ENCODE assay signal across 25 cellular contexts in genomic region chr2:217288472-217289063, GRCh38.
DNase-seq lines count a peak whose midpoint lies in the region; ATAC-seq, FAIRE-seq and TF ChIP-seq lines count a peak whose summit lies in the region.
"Had no signal": no experiment of that assay in that cellular context is flagged by ENCODE, and none has a peak within 500 bp of the region (broad histone marks: within the 10 kb centered on the region; RNA-seq: fewer than 3 reads in every experiment).

No MANE protein-coding gene starts in this region.

- no peak overlapping the region for H3K9ac ChIP-seq in H9 (ENCODE audit: extremely low read depth, insufficient read length, low read length)
- H3K9ac ChIP-seq in mesendoderm (ENCODE audit: low read length): no peak overlapping the region
- H3K9ac ChIP-seq: SK-N-SH had no signal

- H4K91ac ChIP-seq in H9 (ENCODE audit: insufficient read length, low read depth, low read length): no peak overlapping the region

- no peak overlapping the region for H3K56ac ChIP-seq in H9 (ENCODE audit: insufficient read length, low read depth, low read length)
- no peak overlapping the region for H3K56ac ChIP-seq in mesendoderm (ENCODE audit: low read length)

- no peaks in the 10 kb centered on the region for H3K23me2 ChIP-seq in H9 (ENCODE audit: insufficient read length, low read depth, low read length, poor library complexity, severe bottlenecking)

- H3K27me3 Mint-ChIP-seq in H9 (ENCODE audit: low read depth) (peaks cover 47% of the 10 kb centered on the region), WTC11 (ENCODE audit: low read depth) (peaks cover 34% of the 10 kb centered on the region), immature natural killer cell (ENCODE audit: low read depth in 3 of 3) (peaks cover 0 to 5% (median 3%) of the 10 kb centered on the region in 3 donors)
- H3K27me3 Mint-ChIP-seq: CD4-positive, alpha-beta T cell had no signal

- no peak overlapping the region for H2BK5ac ChIP-seq in H9 (ENCODE audit: insufficient read length, low read length)
- H2BK5ac ChIP-seq in mesendoderm (ENCODE audit: low read length): no peak overlapping the region

- H3K36me3 Mint-ChIP-seq in H9 (ENCODE audit: insufficient read depth in 1 of 3, low read depth in 3 of 3) (peaks cover 8 to 18% (median 10%) of the 10 kb centered on the region in 3 experiments), WTC11 (peaks cover 18% of the 10 kb centered on the region), immature natural killer cell (peaks cover 0 to 4% (median 0%) of the 10 kb centered on the region in 3 donors)
- H3K36me3 Mint-ChIP-seq: IgD-negative memory B cell had no signal

- H2AK5ac ChIP-seq in H9 (ENCODE audit: insufficient read length, low read length) (no peak overlapping the region), mesendoderm (ENCODE audit: low read length) (no peak overlapping the region)

- H3K79me1 ChIP-seq in H9 (ENCODE audit: insufficient read depth, low read depth, low read length, poor library complexity, severe bottlenecking) (no peaks in the 10 kb centered on the region), mesendoderm (ENCODE audit: low read length) (no peaks in the 10 kb centered on the region)

- H3K27ac ChIP-seq in A549 (no peak overlapping the region), H9 (ENCODE audit: insufficient read length, low read depth, low read length) (no peak overlapping the region), mesendoderm (ENCODE audit: low read depth, low read length) (peak overlapping the region; percentile 70)
- H3K27ac ChIP-seq: HL-60 had no signal

- H2BK120ac ChIP-seq in H9 (ENCODE audit: low read depth, low read length, poor library complexity, severe bottlenecking) (no peak overlapping the region), mesendoderm (ENCODE audit: low read depth, low read length) (no peak overlapping the region)

- H3K79me2 ChIP-seq in H9 (ENCODE audit: insufficient read depth, low read length) (no peaks in the 10 kb centered on the region), mesendoderm (ENCODE audit: control insufficient read depth, insufficient read depth, low read length) (no peaks in the 10 kb centered on the region)

- H3T11ph ChIP-seq in H9 (ENCODE audit: low read length): no peak overlapping the region

- H4K5ac ChIP-seq in H9 (ENCODE audit: insufficient read length, low read depth, low read length) (no peak overlapping the region), mesendoderm (ENCODE audit: low read length) (no peak overlapping the region)

- DNase-seq in A549 (ENCODE audit: low read depth in 1 of 2, low spot score in 1 of 2): no peak
- no peak for DNase-seq in H9
- no peak for DNase-seq in WTC11 (ENCODE audit: low spot score)
- DNase-seq in mesendoderm: no peak
- no peak for DNase-seq in GM03348 (ENCODE audit: low spot score)
- no peak for DNase-seq in immature natural killer cell
- DNase-seq in NCI-H2081 (lab: John Stamatoyannopoulos, UW): no peak
- DNase-seq: CD4-positive, alpha-beta T cell; DMS79; HFFc6; Karpas-422; MV-4-11; NCI-H1105 treated with DMSO at 0.1 percent for 48 hours; NCI-H2029 treated with DMSO at 0.1 percent for 48 hours; NCI-H2171 treated with DMSO at 0.1 percent for 48 hours; NCI-H446; NCI-H526; SHP77; SK-N-SH had no signal

- H4K8ac ChIP-seq in H9 (replicated peaks; ENCODE audit: insufficient read length, low read depth, low read length): no peak overlapping the region
- H4K8ac ChIP-seq in mesendoderm (ENCODE audit: low read depth, low read length): no peak overlapping the region

- no peak overlapping the region for H3K27ac Mint-ChIP-seq in H9
- no peak overlapping the region for H3K27ac Mint-ChIP-seq in WTC11
- H3K27ac Mint-ChIP-seq in immature natural killer cell: no peak overlapping the region
- H3K27ac Mint-ChIP-seq: CD4-positive, alpha-beta T cell; HFFc6; IgD-negative memory B cell had no signal

- CTCF ChIA-PET in A549 (lab: Yijun Ruan, JAX): no interaction called here
- CTCF ChIA-PET in WTC11 (lab: Charles Lee): no interaction called here

- H3K9me3 Mint-ChIP-seq in H9: peaks cover 15 to 17% of the 10 kb centered on the region in 2 experiments
- peaks cover 20% of the 10 kb centered on the region for H3K9me3 Mint-ChIP-seq in WTC11
- H3K9me3 Mint-ChIP-seq in immature natural killer cell: no peaks in the 10 kb centered on the region
- H3K9me3 Mint-ChIP-seq: CD4-positive, alpha-beta T cell; HFFc6 had no signal

- H3K4me1 Mint-ChIP-seq in H9 (peaks cover 18% of the 10 kb centered on the region in 2 experiments), WTC11 (peaks cover 21% of the 10 kb centered on the region), immature natural killer cell (no peaks in the 10 kb centered on the region)
- H3K4me1 Mint-ChIP-seq: IgD-negative memory B cell had no signal

- POLR2A ChIA-PET in A549 (lab: Yijun Ruan, JAX): no interaction called here
- POLR2A ChIA-PET in WTC11 (lab: Charles Lee): no interaction called here

- TF ChIP-seq CTCF in A549 (IDR thresholded peaks at IDR 0.05) (no peak), H9 (conservative IDR thresholded peaks at IDR 0.05) (no peak), WTC11 (IDR thresholded peaks at IDR 0.05) (no peak)

- 50% methylated on average over 3 of the region's 3 CpGs for WGBS in A549 (ENCODE audit: missing lambda C conversion rate)
- no CpG with 5 or more reads among the region's 3 CpGs for WGBS in H9 (ENCODE audit: extremely low coverage, insufficient read length, low lambda C conversion rate)
- WGBS in mesendoderm (ENCODE audit: extremely low coverage, insufficient coverage, low lambda C conversion rate): no CpG with 5 or more reads among the region's 3 CpGs

- no peak for TF ChIP-seq POLR2A in A549 (IDR thresholded peaks at IDR 0.05; ENCODE audit: low read length)
- TF ChIP-seq POLR2A in GM18505 (IDR thresholded peaks at IDR 0.05; ENCODE audit: borderline replicate concordance, extremely low read depth, insufficient read depth, insufficient read length): no peak

- H3K4ac ChIP-seq in H9 (ENCODE audit: low read depth, low read length) (no peak overlapping the region), mesendoderm (ENCODE audit: low read depth, low read length) (no peak overlapping the region)

- H2BK15ac ChIP-seq in H9 (ENCODE audit: low read depth, low read length) (no peak overlapping the region), mesendoderm (replicated peaks; ENCODE audit: low read depth) (no peak overlapping the region)

- TF ChIP-seq RAD21 in A549 (conservative IDR thresholded peaks at IDR 0.05 in 1 of 2, IDR thresholded peaks at IDR 0.05 in 1 of 2): no peak

- no peaks in the 10 kb centered on the region for H3K4me1 ChIP-seq in A549
- peaks cover 8% of the 10 kb centered on the region; the same call in 1 of the 2 replicates for H3K4me1 ChIP-seq in H9 (ENCODE audit: insufficient read depth, low read length)
- peaks cover 3% of the 10 kb centered on the region for H3K4me1 ChIP-seq in mesendoderm (ENCODE audit: control insufficient read depth, low read depth, low read length)

- no peak overlapping the region for H2AFZ ChIP-seq in H9 (ENCODE audit: low read length)

- H3K23ac ChIP-seq in H9 (ENCODE audit: insufficient read length, low read depth, low read length) (no peak overlapping the region), mesendoderm (ENCODE audit: low read length) (no peak overlapping the region)

- H4K20me1 ChIP-seq in H9 (ENCODE audit: control insufficient read depth, insufficient read depth, insufficient read length): no peaks in the 10 kb centered on the region

- H3K27me3 ChIP-seq in H9 (ENCODE audit: insufficient read depth, low read length): no peaks in the 10 kb centered on the region
- H3K27me3 ChIP-seq in mesendoderm (ENCODE audit: insufficient read depth, low read length, poor library complexity): no peaks in the 10 kb centered on the region

- no peak overlapping the region for H2BK12ac ChIP-seq in H9 (ENCODE audit: insufficient read length, low read depth, low read length)

- no peak for ATAC-seq in A549
- ATAC-seq in WTC11: no peak
- no peak for ATAC-seq in GM18505 (IDR thresholded peaks at IDR 0.05; ENCODE audit: unreplicated experiment)

- H3K18ac ChIP-seq in H9 (ENCODE audit: insufficient read length, low read depth, low read length) (peak overlapping the region; percentile 4), mesendoderm (ENCODE audit: low read length) (no peak overlapping the region)

- no peaks in the 10 kb centered on the region for H3K9me3 ChIP-seq in A549
- peaks cover 11% of the 10 kb centered on the region for H3K9me3 ChIP-seq in H9 (ENCODE audit: control insufficient read depth, low read depth, low read length)
- H3K9me3 ChIP-seq: SK-N-SH had no signal

- H3K4me3 ChIP-seq in A549: no peak overlapping the region
- no peak overlapping the region for H3K4me3 ChIP-seq in mesendoderm (ENCODE audit: low read length)

- TF ChIP-seq EP300 in A549 (IDR thresholded peaks at IDR 0.05): no peak

- no peak overlapping the region for H3K4me3 Mint-ChIP-seq in H9
- no peak overlapping the region for H3K4me3 Mint-ChIP-seq in WTC11
- no peak overlapping the region for H3K4me3 Mint-ChIP-seq in immature natural killer cell
- H3K4me3 Mint-ChIP-seq: CD4-positive, alpha-beta T cell; HFFc6; IgD-negative memory B cell had no signal

- no peak overlapping the region for H2BK20ac ChIP-seq in H9 (ENCODE audit: low read depth, low read length, poor library complexity, severe bottlenecking)

- no peak overlapping the region for H3K14ac ChIP-seq in H9 (ENCODE audit: insufficient read depth, low read length)

- FAIRE-seq in A549 (lab: Jason Lieb, UNC): no peak
- FAIRE-seq: A204.1, GM12892, GM18507 had no signal

- H3K36me3 ChIP-seq in mesendoderm (ENCODE audit: control insufficient read depth, insufficient read depth, low read length): no peaks in the 10 kb centered on the region

- no peak overlapping the region for H3K4me2 ChIP-seq in A549
- no peak overlapping the region for H3K4me2 ChIP-seq in H9 (ENCODE audit: insufficient read depth, insufficient read length, low read length)
- H3K4me2 ChIP-seq in mesendoderm (ENCODE audit: low read length): no peak overlapping the region
- H3K4me2 ChIP-seq: SK-N-SH had no signal

TF ChIP-seq in A549, 52 proteins besides CTCF, POLR2A, EP300 and RAD21 (continues in another document):
- no peak for TF ChIP-seq RARB (CRISPR knock-in tag; IDR thresholded peaks at IDR 0.05)

TF ChIP-seq in WTC11, 78 proteins besides CTCF, POLR2A, EP300 and RAD21:
- TF ChIP-seq SMAD4 (CRISPR knock-in tag; IDR thresholded peaks at IDR 0.05) (no peak), USF2 (CRISPR knock-in tag; IDR thresholded peaks at IDR 0.05) (peak; percentile 26; the same call in 1 of the 2 replicates)

Comparison
In these comparisons a context has a peak if more than half of its experiments do, and no peak if none do; other contexts are left out.
1. Of the 8 proteins assayed by ChIP-seq in both WTC11 and A549: peak only in WTC11: none; only in A549: none; in both: USF2; in neither: 7.